ENCODE assay signal across 8 cellular contexts in the genomic region with DNA sequence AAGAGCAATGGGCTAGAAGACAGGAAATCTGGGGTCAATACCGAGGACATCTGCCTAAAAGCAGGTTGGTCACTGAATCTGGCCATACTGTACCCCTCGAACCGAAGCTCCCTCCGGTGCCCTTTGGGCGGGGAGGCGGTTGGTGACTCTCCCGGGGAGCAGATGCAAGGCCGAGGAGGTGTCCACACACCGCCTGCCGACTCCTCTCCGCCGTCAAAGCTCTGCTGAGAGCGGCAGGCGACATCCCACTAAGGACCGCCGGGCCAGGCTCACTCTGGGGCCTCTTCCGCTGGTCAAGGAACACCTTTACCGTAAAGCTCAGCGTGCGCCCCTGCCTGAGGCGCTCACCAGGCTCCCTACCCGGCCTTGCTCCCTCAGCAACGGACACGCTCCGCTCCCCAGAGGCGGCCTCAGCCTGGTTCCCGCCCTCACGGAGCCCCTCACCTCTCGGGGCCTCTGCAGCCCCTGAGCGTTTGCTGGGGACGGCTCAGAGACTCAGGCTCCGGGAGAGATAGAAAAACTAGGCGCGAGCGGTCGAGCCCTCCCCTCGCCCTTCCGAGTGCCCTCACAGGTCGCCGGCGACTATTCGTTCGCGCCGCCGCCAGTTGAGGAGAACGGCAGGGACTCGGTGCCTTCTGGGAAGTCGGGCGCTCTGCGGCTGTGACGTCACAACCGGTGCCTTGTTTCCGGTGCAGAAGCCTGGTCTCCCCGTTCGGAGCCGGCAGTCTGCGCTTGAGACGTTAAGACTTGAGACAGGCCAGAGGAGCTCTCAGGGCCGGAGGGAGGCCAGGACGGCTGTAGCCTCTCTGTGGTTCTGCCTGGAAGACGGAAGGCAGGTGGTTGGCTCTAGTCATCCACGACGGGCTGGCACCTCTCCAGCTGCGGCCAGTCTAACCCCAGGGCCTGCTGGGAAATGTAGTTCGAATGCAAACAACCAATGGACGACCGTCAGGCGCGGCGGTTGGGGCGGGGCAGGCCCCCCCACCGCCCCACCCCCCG. TPM values are rescaled to one million over a fixed set of nuclear protein-coding genes. Genes with fewer than 3 reads are reported as not detected.
A peak's percentile ranks its signal among the peaks of the same experiment; 100 is the strongest.
DNase-seq lines count a peak whose midpoint lies in the region; ATAC-seq, FAIRE-seq and TF ChIP-seq lines count a peak whose summit lies in the region.

A gene with protein sequence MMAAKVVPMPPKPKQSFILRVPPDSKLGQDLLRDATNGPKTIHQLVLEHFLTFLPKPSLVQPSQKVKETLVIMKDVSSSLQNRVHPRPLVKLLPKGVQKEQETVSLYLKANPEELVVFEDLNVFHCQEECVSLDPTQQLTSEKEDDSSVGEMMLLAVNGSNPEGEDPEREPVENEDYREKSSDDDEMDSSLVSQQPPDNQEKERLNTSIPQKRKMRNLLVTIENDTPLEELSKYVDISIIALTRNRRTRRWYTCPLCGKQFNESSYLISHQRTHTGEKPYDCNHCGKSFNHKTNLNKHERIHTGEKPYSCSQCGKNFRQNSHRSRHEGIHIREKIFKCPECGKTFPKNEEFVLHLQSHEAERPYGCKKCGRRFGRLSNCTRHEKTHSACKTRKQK (minus strand): TSS at position 616 of the 999 bp plus-strand sequence. CDS start 1,403 bp downstream, outside the sequence.

- intact Hi-C loops in psoas muscle (cut with DNase I): loop anchor here in 1 of 2 donors (2.0 kb wide), 1 partner anchor 48 kb away; a partner anchor contains a TSS

- DNase-seq in NCI-H187 treated with DMSO at 0.1 percent for 48 hours (lab: John Stamatoyannopoulos, UW): peak; percentile 86
- peak; percentile 79 to 97 (median 90) for DNase-seq in T-helper 2 cell
- DNase-seq in right atrium auricular region (ENCODE audit: low spot score): peak; percentile 97
- peak; percentile 97 to 98 for DNase-seq in psoas muscle
- DNase-seq in urothelium cell line (ENCODE audit: low spot score): peak; percentile 97

- H3K9me3 ChIP-seq in right atrium auricular region: peaks cover 0 to 25% of the 10 kb centered on the region in 2 donors
- H3K9me3 ChIP-seq in psoas muscle: peaks cover 28% of the 10 kb centered on the region

- WGBS in psoas muscle, 3 donors: 0 to 1% (median 1%) methylated on average over 68 to 69 of the region's 74 CpGs

- H3K4me1 ChIP-seq in right atrium auricular region (peaks cover 0 to 13% of the 10 kb centered on the region in 2 donors), psoas muscle (peaks cover 7% of the 10 kb centered on the region)

- H3K4me3 ChIP-seq in right atrium auricular region: peak within 1 kb of the TSS; percentile 62 to 82
- H3K4me3 ChIP-seq in psoas muscle: peak within 1 kb of the TSS; percentile 97

- ATAC-seq in GM18502 (IDR thresholded peaks at IDR 0.05; ENCODE audit: poor library complexity, unreplicated experiment) (peak; percentile 93), HG02943 (IDR thresholded peaks at IDR 0.05; ENCODE audit: low read depth, unreplicated experiment) (peak; percentile 92), psoas muscle (peak; percentile 99 to 100 (median 100))

- TF ChIP-seq CTCF in right atrium auricular region (IDR thresholded peaks at IDR 0.05) (no peak), psoas muscle (IDR thresholded peaks at IDR 0.05) (no peak)

- H3K36me3 ChIP-seq in right atrium auricular region: peaks cover 32% of the 10 kb centered on the region
- H3K36me3 ChIP-seq in psoas muscle (ENCODE audit: insufficient read depth in 1 of 2, low read depth in 1 of 2): peaks cover 17 to 37% of the 10 kb centered on the region in 2 donors

- peak; percentile 67 for FAIRE-seq in urothelium cell line (lab: Jason Lieb, UNC)

- peak within 1 kb of the TSS; percentile 99 for H3K27ac ChIP-seq in angular gyrus (ENCODE audit: low read depth, low read length)
- peak within 1 kb of the TSS; percentile 90 to 96 for H3K27ac ChIP-seq in right atrium auricular region
- peak within 1 kb of the TSS; percentile 93 for H3K27ac ChIP-seq in psoas muscle

- H3K27me3 ChIP-seq in right atrium auricular region (no peaks in the 10 kb centered on the region), psoas muscle (ENCODE audit: insufficient read depth in 3 of 3, low read length in 2 of 3) (no peaks in the 10 kb centered on the region)

RNA-seq across cellular contexts. Expression of the gene that starts here (rescaled TPM):
- total RNA-seq in right atrium auricular region: 1 to 10 TPM; 3.2 to 4.9 TPM
- 1 to 10 TPM; 2.8 to 4.0 (median 3.4) TPM for total RNA-seq in psoas muscle
- polyA plus RNA-seq in psoas muscle: 1 to 10 TPM; 1.3 to 5.8 (median 2.6) TPM

Comparison
In these comparisons a context has a peak if more than half of its experiments do, and no peak if none do; other contexts are left out.
1. Peak in every context shown above with its lines: DNase-seq, ATAC-seq, H3K4me3 ChIP-seq and H3K27ac ChIP-seq.